ENCODE assay signal across 27 cellular contexts in genomic region chr21:34691396-34692032, GRCh38. TPM values are rescaled to one million over a fixed set of nuclear protein-coding genes. Genes with fewer than 3 reads are reported as not detected.
A peak's percentile ranks its signal among the peaks of the same experiment; 100 is the strongest.
DNase-seq lines count a peak whose midpoint lies in the region; TF ChIP-seq lines count a peak whose summit lies in the region.
"Had no signal": no experiment of that assay in that cellular context is flagged by ENCODE, and none has a peak within 500 bp of the region (broad histone marks: within the 10 kb centered on the region; RNA-seq: fewer than 3 reads in every experiment).

No MANE protein-coding gene starts in this region.

- H3K27ac Mint-ChIP-seq in CD4-positive, alpha-beta memory T cell, result no peak overlapping the region
- H3K27ac Mint-ChIP-seq: activated CD4-positive, alpha-beta memory T cell treated with anti-CD3 and anti-CD28 coated beads for 36 hours; T-helper 2 cell treated with Interferon-gamma antibody and Interleukin-4, amounts not matched to agents 5 μg/mL and 100 μg/mL, for 36 hours had no signal

- H3K27me3 Mint-ChIP-seq in CD4-positive, alpha-beta memory T cell, result peaks cover 15 to 31% of the 10 kb centered on the region in 2 donors

- H3K4me3 ChIP-seq in esophagus squamous epithelium (no peak overlapping the region), suprapubic skin (no peak overlapping the region), right atrium auricular region (no peak overlapping the region)
- H3K4me3 ChIP-seq in CD4-positive, alpha-beta memory T cell (ENCODE audit: low read length in 2 of 2), result no peak overlapping the region
- H3K4me3 ChIP-seq: HAP-1, prostate gland, skin epidermis, tibial artery had no signal

- H3K4me1 ChIP-seq in esophagus squamous epithelium, result peaks cover 5 to 70% (median 12%) of the 10 kb centered on the region in 3 donors
- H3K4me1 ChIP-seq in suprapubic skin, result peaks cover 5% of the 10 kb centered on the region
- H3K4me1 ChIP-seq in right atrium auricular region, result no peaks in the 10 kb centered on the region
- H3K4me1 ChIP-seq in CD4-positive, alpha-beta memory T cell (ENCODE audit: insufficient read depth, low read length), result no peaks in the 10 kb centered on the region
- H3K4me1 ChIP-seq: prostate gland had no signal

- TF ChIP-seq CTCF in esophagus squamous epithelium (IDR thresholded peaks at IDR 0.05) (no peak), suprapubic skin (IDR thresholded peaks at IDR 0.05) (no peak), right atrium auricular region (IDR thresholded peaks at IDR 0.05) (no peak)

- DNase-seq in NCI-H1417 (lab: John Stamatoyannopoulos, UW) (peak in 2 of 3 experiments; percentile 36 to 58), NCI-H1417 treated with DMSO at 0.1 percent for 48 hours (lab: John Stamatoyannopoulos, UW) (no peak), NCI-H345 (lab: John Stamatoyannopoulos, UW) (peak; percentile 15), esophagus squamous epithelium (lab: John Stamatoyannopoulos, UW) (no peak), suprapubic skin (ENCODE audit: low spot score in 2 of 2) (no peak), right atrium auricular region (ENCODE audit: low spot score) (no peak)
- no peak for DNase-seq in CD4-positive, alpha-beta memory T cell
- DNase-seq in activated CD4-positive, alpha-beta T cell treated with anti-CD3 and anti-CD28 coated beads for 48 hours, result no peak
- DNase-seq: 8988T; activated CD4-positive, alpha-beta memory T cell treated with anti-CD3 and anti-CD28 coated beads for 36 hours; activated naive CD4-positive, alpha-beta T cell; AML-193; central memory CD4-positive, alpha-beta T cell; effector CD8-positive, alpha-beta T cell; left cardiac atrium; NK-92 treated with Interleukin-12 subunit alpha and Interleukin-12 subunit beta, amount 100 ng/mL, for 24 hours; SK-N-SH; stimulated activated CD4-positive, alpha-beta T cell treated with anti-CD3 and anti-CD28 coated beads, Interleukin-2, amount 100 ng/mL, for 24 hours; stimulated activated naive CD4-positive, alpha-beta T cell; tibial artery had no signal

- peak overlapping the region; percentile 68 to 83 (median 75) for H3K27ac ChIP-seq in esophagus squamous epithelium
- H3K27ac ChIP-seq in suprapubic skin, result peak overlapping the region; percentile 0
- H3K27ac ChIP-seq in right atrium auricular region, result no peak overlapping the region
- H3K27ac ChIP-seq in CD4-positive, alpha-beta memory T cell (ENCODE audit: low read depth, low read length), result no peak overlapping the region
- H3K27ac ChIP-seq: prostate gland, tibial artery had no signal

- POLR2A ChIA-PET in CD4-positive, alpha-beta memory T cell (lab: Charles Lee; ENCODE audit: partially characterized antibody), result no interaction called here

- TF ChIP-seq POLR2A in esophagus squamous epithelium (IDR thresholded peaks at IDR 0.05) (no peak), suprapubic skin (IDR thresholded peaks at IDR 0.05) (no peak)

- peaks cover 0 to 4% (median 0%) of the 10 kb centered on the region in 4 donors for H3K4me1 Mint-ChIP-seq in CD4-positive, alpha-beta memory T cell

- peaks cover 0 to 20% (median 0%) of the 10 kb centered on the region in 4 donors for H3K27me3 ChIP-seq in esophagus squamous epithelium
- H3K27me3 ChIP-seq in suprapubic skin, result no peaks in the 10 kb centered on the region
- no peaks in the 10 kb centered on the region for H3K27me3 ChIP-seq in right atrium auricular region
- H3K27me3 ChIP-seq in CD4-positive, alpha-beta memory T cell (ENCODE audit: insufficient read depth, low read length), result no peaks in the 10 kb centered on the region

- H3K36me3 ChIP-seq in esophagus squamous epithelium, result no peaks in the 10 kb centered on the region
- no peaks in the 10 kb centered on the region for H3K36me3 ChIP-seq in suprapubic skin
- H3K36me3 ChIP-seq in right atrium auricular region, result no peaks in the 10 kb centered on the region
- H3K36me3 ChIP-seq in CD4-positive, alpha-beta memory T cell (ENCODE audit: insufficient read depth, low read length), result no peaks in the 10 kb centered on the region
- H3K36me3 ChIP-seq: HAP-1, prostate gland, tibial artery had no signal

- 32 to 34% methylated on average over 5 of the region's 5 CpGs for WGBS in esophagus squamous epithelium, 2 donors
- 57% methylated on average over 5 of the region's 5 CpGs for WGBS in suprapubic skin

- no peak for TF ChIP-seq EP300 in suprapubic skin (IDR thresholded peaks at IDR 0.05)

- CTCF ChIA-PET in CD4-positive, alpha-beta memory T cell (lab: Charles Lee; ENCODE audit: partially characterized antibody), result interaction anchor here (0.6 to 6.2 kb wide), 11 partner anchors 18 to 1414 kb away, joined by 3 to 47 read pairs (median 8); no protein-coding TSS in a partner anchor

- H3K9me3 ChIP-seq in esophagus squamous epithelium, result no peaks in the 10 kb centered on the region
- H3K9me3 ChIP-seq in suprapubic skin, result no peaks in the 10 kb centered on the region
- H3K9me3 ChIP-seq in right atrium auricular region, result peaks cover 0 to 5% of the 10 kb centered on the region in 2 donors
- no peaks in the 10 kb centered on the region for H3K9me3 ChIP-seq in CD4-positive, alpha-beta memory T cell (ENCODE audit: control insufficient read depth in 1 of 2, low read length in 2 of 2)
- H3K9me3 ChIP-seq: HAP-1, prostate gland, SK-N-SH, tibial artery had no signal

- no peak overlapping the region for H3K4me3 Mint-ChIP-seq in CD4-positive, alpha-beta memory T cell
- H3K4me3 Mint-ChIP-seq: activated CD4-positive, alpha-beta memory T cell treated with anti-CD3 and anti-CD28 coated beads for 36 hours; T-helper 2 cell treated with Interferon-gamma antibody and Interleukin-4, amounts not matched to agents 5 μg/mL and 100 μg/mL, for 36 hours had no signal

- H3K9me3 Mint-ChIP-seq in CD4-positive, alpha-beta memory T cell, result peaks cover 0 to 3% (median 0%) of the 10 kb centered on the region in 8 donors
- H3K9me3 Mint-ChIP-seq: T-helper 2 cell treated with Interferon-gamma antibody and Interleukin-4, amounts not matched to agents 5 μg/mL and 100 μg/mL, for 36 hours had no signal

- intact Hi-C loops in esophagus squamous epithelium (cut with DNase I), result no loop called here
- intact Hi-C loops in CD4-positive, alpha-beta memory T cell (cut with micrococcal nuclease), result no loop called here

- no peaks in the 10 kb centered on the region for H3K36me3 Mint-ChIP-seq in CD4-positive, alpha-beta memory T cell
- H3K36me3 Mint-ChIP-seq: activated CD4-positive, alpha-beta memory T cell treated with anti-CD3 and anti-CD28 coated beads for 36 hours had no signal

RNA-seq across cellular contexts. Expression of gene CLIC6, which starts 22.7 kb away (rescaled TPM):
- total RNA-seq in esophagus squamous epithelium (1 to 10 TPM in 3 of 4 donors, under 1 TPM in 1; 0.83 to 3.8 (median 2.0) TPM), suprapubic skin (1 to 10 TPM; 2.5 to 10.0 (median 3.7) TPM), right atrium auricular region (1 to 10 TPM; 5.1 to 7.0 TPM)
- under 1 TPM; 0.30 to 0.67 TPM for total RNA-seq in CD4-positive, alpha-beta memory T cell
- under 1 TPM in 1 of 2 donors, not detected in 1; 0.09 TPM for polyA plus RNA-seq in CD4-positive, alpha-beta memory T cell
- total RNA-seq: glomerular endothelial cell, HT-29, RPMI7951 had no signal

Comparison
In these comparisons a context has a peak if more than half of its experiments do, and no peak if none do; other contexts are left out.
1. DNase-seq: peak in NCI-H1417 (2 of 3) and NCI-H345 (single experiment); none in NCI-H1417 treated with DMSO at 0.1 percent for 48 hours (single experiment), esophagus squamous epithelium (single experiment), suprapubic skin (0 of 2), right atrium auricular region (single experiment), CD4-positive, alpha-beta memory T cell (0 of 5) and activated CD4-positive, alpha-beta T cell treated with anti-CD3 and anti-CD28 coated beads for 48 hours (single experiment).
2. H3K27ac ChIP-seq: peak in esophagus squamous epithelium (4 of 4) and suprapubic skin (single experiment); none in right atrium auricular region (0 of 2) and CD4-positive, alpha-beta memory T cell (single experiment).